1 cellular context compared by ENCODE assay signal in the genomic region with DNA sequence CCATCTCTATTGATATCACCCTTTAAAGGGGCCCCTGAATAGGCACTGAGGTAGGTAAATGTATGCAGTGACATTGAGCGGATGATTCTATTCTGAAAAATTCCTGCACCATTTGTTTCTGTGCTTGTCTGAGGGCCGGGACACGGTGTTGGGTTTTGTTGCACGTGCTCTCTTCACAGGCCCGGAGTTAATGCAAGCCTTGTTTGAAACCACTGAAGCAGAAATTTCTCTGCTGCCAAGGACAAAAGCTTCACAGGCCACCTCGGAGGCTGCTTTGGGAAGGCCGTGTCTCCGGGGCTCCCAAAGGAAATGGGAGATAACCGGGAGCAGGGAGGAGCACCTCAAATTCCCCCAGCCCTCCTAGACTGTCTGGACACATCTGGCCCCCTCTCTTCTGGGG.
A peak's percentile ranks its signal among the peaks of the same experiment; 100 is the strongest.
TF ChIP-seq lines count a peak whose summit lies in the region.

No MANE protein-coding gene starts in this region.

TF ChIP-seq in Ishikawa, 13 proteins besides CTCF, POLR2A, EP300 and RAD21 (continued from another document):
- TF ChIP-seq, protein P1, sequence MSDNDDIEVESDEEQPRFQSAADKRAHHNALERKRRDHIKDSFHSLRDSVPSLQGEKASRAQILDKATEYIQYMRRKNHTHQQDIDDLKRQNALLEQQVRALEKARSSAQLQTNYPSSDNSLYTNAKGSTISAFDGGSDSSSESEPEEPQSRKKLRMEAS (IDR thresholded peaks at IDR 0.05), result peak; percentile 99
- TF ChIP-seq REST (IDR thresholded peaks at IDR 0.05; ENCODE audit: low read depth) (no peak), YY1 (IDR thresholded peaks at IDR 0.05; ENCODE audit: low read depth) (peak; percentile 34; the same call in 1 of the 2 replicates), ZBTB7A (IDR thresholded peaks at IDR 0.05; ENCODE audit: low read depth) (no peak), TCF12 (IDR thresholded peaks at IDR 0.05; ENCODE audit: low read depth) (peak; percentile 76), CREB1 (IDR thresholded peaks at IDR 0.05; ENCODE audit: low read depth) (no peak), TAF1 (IDR thresholded peaks at IDR 0.05; ENCODE audit: low read depth) (0 out of 2 replicates have a peak, but pooled peaks have one; percentile 31)
